24 cellular contexts compared by ENCODE assay signal in the genomic region with DNA sequence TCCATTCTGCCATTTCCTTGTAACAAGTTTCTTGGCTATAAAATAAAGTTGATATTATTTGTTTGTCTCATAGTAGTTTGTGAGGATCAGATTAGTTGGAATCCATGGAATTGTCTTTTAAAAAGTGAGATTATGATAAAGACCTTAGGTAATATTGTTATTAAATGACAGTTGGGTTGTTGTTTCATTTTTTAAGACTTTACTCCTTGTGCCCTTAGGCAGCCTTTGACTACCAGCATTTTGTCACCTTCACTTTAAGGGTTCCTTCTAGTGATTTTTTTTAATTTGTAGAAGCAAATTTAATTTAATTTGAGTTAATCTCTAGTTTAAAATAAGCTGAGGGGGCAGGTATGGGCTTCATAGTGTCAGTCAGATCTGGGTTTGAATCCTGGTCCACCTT.
DNase-seq lines count a peak whose midpoint lies in the region; ATAC-seq and TF ChIP-seq lines count a peak whose summit lies in the region.
"Had no signal": no experiment of that assay in that cellular context is flagged by ENCODE, and none has a peak within 500 bp of the region (broad histone marks: within the 10 kb centered on the region; RNA-seq: fewer than 3 reads in every experiment).

No MANE protein-coding gene starts in this region.

- no peak overlapping the region for H3K9ac ChIP-seq in neural progenitor cell

- no peak for ATAC-seq in stimulated activated naive B cell treated with anti-CD40 and anti-IgM and Interleukin-4, amounts not matched to agents 10 μg/mL and 1 μg/mL and 100 μg/mL, for 72 hours (replicated peaks)
- no peak for ATAC-seq in stimulated activated naive CD8-positive, alpha-beta T cell treated with anti-CD3 and anti-CD28 coated beads, Interleukin-15, amount 100 ng/mL, for 72 hours
- ATAC-seq: CD8-positive, alpha-beta T cell; PC-3; sciatic nerve; stimulated activated naive CD8-positive, alpha-beta T cell treated with anti-CD3 and anti-CD28 coated beads, Interleukin-15, Interleukin-2, amounts not matched to agents 100 U/mL and 50 U/mL, for 24 hours had no signal

- no peak overlapping the region for H3K4me3 ChIP-seq in A673 (ENCODE audit: low read depth, low read length, poor library complexity, severe bottlenecking)
- H3K4me3 ChIP-seq in ectodermal cell (ENCODE audit: insufficient read depth, low read depth, low read length) = no peak overlapping the region
- no peak overlapping the region for H3K4me3 ChIP-seq in neural progenitor cell
- H3K4me3 ChIP-seq: ovary, upper lobe of left lung had no signal

- POLR2A ChIA-PET in A673 (lab: Charles Lee; ENCODE audit: low non-redundant PET) = interaction anchor here (0.6 kb wide), 1 partner anchor 549 kb away, joined by 7 read pairs; no protein-coding TSS in a partner anchor

- peaks cover 86% of the 10 kb centered on the region for H3K79me2 ChIP-seq in neural progenitor cell (ENCODE audit: low read depth)

- peaks cover 83% of the 10 kb centered on the region for H3K4me1 Mint-ChIP-seq in HFFc6 (ENCODE audit: low read depth)
- H3K4me1 Mint-ChIP-seq in neural progenitor cell = peaks cover 63% of the 10 kb centered on the region
- H3K4me1 Mint-ChIP-seq in stimulated activated naive B cell treated with anti-CD40 and anti-IgM and Interleukin-4, amounts not matched to agents 10 μg/mL and 1 μg/mL and 100 μg/mL, for 72 hours = peaks cover 38 to 48% of the 10 kb centered on the region in 2 donors
- H3K4me1 Mint-ChIP-seq in stimulated activated naive CD8-positive, alpha-beta T cell treated with anti-CD3 and anti-CD28 coated beads, Interleukin-15, amount 100 ng/mL, for 72 hours = peaks cover 66% of the 10 kb centered on the region

- H3K4me1 ChIP-seq in A673 (ENCODE audit: insufficient read depth, low read length, poor library complexity, severe bottlenecking) (peaks cover 73% of the 10 kb centered on the region), ectodermal cell (ENCODE audit: control insufficient read depth, insufficient read depth, low read length) (peaks cover 40% of the 10 kb centered on the region), neural progenitor cell (peaks cover 39% of the 10 kb centered on the region)

- H3F3A ChIP-seq in neural progenitor cell (ENCODE audit: low read depth) = peaks cover 28% of the 10 kb centered on the region

- H3K27me3 ChIP-seq in A673 (replicated peaks; ENCODE audit: insufficient read depth, low read depth, low read length, poor library complexity) (no peaks in the 10 kb centered on the region), ectodermal cell (ENCODE audit: control insufficient read depth, insufficient read depth, low read length, poor library complexity, severe bottlenecking) (no peaks in the 10 kb centered on the region), neural progenitor cell (no peaks in the 10 kb centered on the region)
- H3K27me3 ChIP-seq: ovary, upper lobe of left lung had no signal

- H2AFZ ChIP-seq in neural progenitor cell (replicated peaks) = no peak overlapping the region

- no TSS peak for BruUV-seq in A673 (replicated peaks; lab: Mats Ljungman, UMichigan)

- no peaks in the 10 kb centered on the region for H3K36me3 ChIP-seq in A673 (ENCODE audit: insufficient read depth, low read length, poor library complexity, severe bottlenecking)
- no peaks in the 10 kb centered on the region for H3K36me3 ChIP-seq in ectodermal cell (ENCODE audit: control insufficient read depth, insufficient read depth, low read length)
- no peaks in the 10 kb centered on the region for H3K36me3 ChIP-seq in neural progenitor cell
- H3K36me3 ChIP-seq: ovary, upper lobe of left lung had no signal

- DNase-seq in A673 (ENCODE audit: low spot score) = no peak
- DNase-seq in HFFc6 = no peak
- no peak for DNase-seq in neural progenitor cell (ENCODE audit: low spot score)
- DNase-seq in mesenteric fat pad (ENCODE audit: low spot score) = no peak
- no peak for DNase-seq in stimulated activated naive B cell treated with anti-CD40 and anti-IgM and Interleukin-4, amounts not matched to agents 10 μg/mL and 1 μg/mL and 100 μg/mL, for 72 hours
- DNase-seq in stimulated activated naive CD8-positive, alpha-beta T cell treated with anti-CD3 and anti-CD28 coated beads, Interleukin-15, amount 100 ng/mL, for 72 hours = no peak
- DNase-seq in GM19240 (ENCODE audit: insufficient read length, low spot score) = no peak
- DNase-seq: activated CD4-positive, alpha-beta T cell treated with anti-CD3 and anti-CD28 coated beads, Interleukin-2, amount 50 U/mL, for 48 hours; activated naive CD4-positive, alpha-beta T cell treated with Interleukin-2 at 50 U/mL for 16 hours; CD8-positive, alpha-beta T cell; cerebellar nuclear complex; DMS79; effector CD8-positive, alpha-beta T cell; head of caudate nucleus; NCI-H1436 treated with DMSO at 0.1 percent for 48 hours; NCI-H69; ovary; stimulated activated CD4-positive, alpha-beta T cell treated with anti-CD3 and anti-CD28 coated beads, Interleukin-1b, Interleukin-23, amount 100 ng/mL, for 48 hours; stimulated activated naive CD8-positive, alpha-beta T cell treated with anti-CD3 and anti-CD28 coated beads, Interleukin-15, Interleukin-2, amounts not matched to agents 100 U/mL and 50 U/mL, for 24 hours; upper lobe of left lung had no signal

- H3K4me2 ChIP-seq in neural progenitor cell = peak overlapping the region; percentile 47

- peak overlapping the region; percentile 79 for H3K4me3 Mint-ChIP-seq in HFFc6
- no peak overlapping the region for H3K4me3 Mint-ChIP-seq in neural progenitor cell
- no peak overlapping the region for H3K4me3 Mint-ChIP-seq in stimulated activated naive B cell treated with anti-CD40 and anti-IgM and Interleukin-4, amounts not matched to agents 10 μg/mL and 1 μg/mL and 100 μg/mL, for 72 hours
- no peak overlapping the region for H3K4me3 Mint-ChIP-seq in stimulated activated naive CD8-positive, alpha-beta T cell treated with anti-CD3 and anti-CD28 coated beads, Interleukin-15, amount 100 ng/mL, for 72 hours
- H3K4me3 Mint-ChIP-seq: CD8-positive, alpha-beta T cell; T-helper 2 cell treated with Interferon-gamma antibody and Interleukin-4, amounts not matched to agents 5 μg/mL and 100 μg/mL, for 36 hours had no signal

- H4K20me1 ChIP-seq in neural progenitor cell (ENCODE audit: low read depth) = peaks cover 45% of the 10 kb centered on the region

- TF ChIP-seq CTCF in A673 (conservative IDR thresholded peaks at IDR 0.05; ENCODE audit: low read depth, low read length) (no peak), HFFc6 (IDR thresholded peaks at IDR 0.05) (no peak), neural progenitor cell (IDR thresholded peaks at IDR 0.05) (no peak)

- CTCF ChIA-PET in A673 (lab: Charles Lee) = no interaction called here

- H3K27ac Mint-ChIP-seq in HFFc6 = peak overlapping the region; percentile 82
- peak overlapping the region; percentile 31 for H3K27ac Mint-ChIP-seq in neural progenitor cell
- H3K27ac Mint-ChIP-seq in stimulated activated naive B cell treated with anti-CD40 and anti-IgM and Interleukin-4, amounts not matched to agents 10 μg/mL and 1 μg/mL and 100 μg/mL, for 72 hours = no peak overlapping the region
- no peak overlapping the region for H3K27ac Mint-ChIP-seq in stimulated activated naive CD8-positive, alpha-beta T cell treated with anti-CD3 and anti-CD28 coated beads, Interleukin-15, amount 100 ng/mL, for 72 hours
- H3K27ac Mint-ChIP-seq: CD8-positive, alpha-beta T cell; T-helper 2 cell treated with Interferon-gamma antibody and Interleukin-4, amounts not matched to agents 5 μg/mL and 100 μg/mL, for 36 hours had no signal

- intact Hi-C loops in A673 (cut with micrococcal nuclease; ENCODE audit: unreplicated experiment) = no loop called here

- H3K9me3 ChIP-seq in A673 (ENCODE audit: low read depth, low read length, poor library complexity, severe bottlenecking) (no peaks in the 10 kb centered on the region), ectodermal cell (ENCODE audit: control insufficient read depth, low read length) (no peaks in the 10 kb centered on the region), neural progenitor cell (ENCODE audit: low read depth) (no peaks in the 10 kb centered on the region)
- H3K9me3 ChIP-seq: ovary, upper lobe of left lung had no signal

- H3K9me3 Mint-ChIP-seq in HFFc6 (no peaks in the 10 kb centered on the region), neural progenitor cell (no peaks in the 10 kb centered on the region)
- no peaks in the 10 kb centered on the region for H3K9me3 Mint-ChIP-seq in stimulated activated naive B cell treated with anti-CD40 and anti-IgM and Interleukin-4, amounts not matched to agents 10 μg/mL and 1 μg/mL and 100 μg/mL, for 72 hours
- H3K9me3 Mint-ChIP-seq in stimulated activated naive CD8-positive, alpha-beta T cell treated with anti-CD3 and anti-CD28 coated beads, Interleukin-15, amount 100 ng/mL, for 72 hours = no peaks in the 10 kb centered on the region
- H3K9me3 Mint-ChIP-seq: CD8-positive, alpha-beta T cell; T-helper 2 cell treated with Interferon-gamma antibody and Interleukin-4, amounts not matched to agents 5 μg/mL and 100 μg/mL, for 36 hours had no signal

- H3K36me3 Mint-ChIP-seq in HFFc6 (ENCODE audit: low read depth) (0 out of 2 replicates have a peak, but pooled peaks cover 6% of the 10 kb centered on the region), neural progenitor cell (peaks cover 4% of the 10 kb centered on the region)
- H3K36me3 Mint-ChIP-seq in stimulated activated naive B cell treated with anti-CD40 and anti-IgM and Interleukin-4, amounts not matched to agents 10 μg/mL and 1 μg/mL and 100 μg/mL, for 72 hours = peaks cover 10 to 39% of the 10 kb centered on the region in 2 donors

- H3K27me3 Mint-ChIP-seq in HFFc6 (ENCODE audit: insufficient read depth) (no peaks in the 10 kb centered on the region), neural progenitor cell (ENCODE audit: insufficient read depth, low read depth) (peaks cover 3% of the 10 kb centered on the region)
- H3K27me3 Mint-ChIP-seq in stimulated activated naive B cell treated with anti-CD40 and anti-IgM and Interleukin-4, amounts not matched to agents 10 μg/mL and 1 μg/mL and 100 μg/mL, for 72 hours = no peaks in the 10 kb centered on the region
- no peaks in the 10 kb centered on the region for H3K27me3 Mint-ChIP-seq in stimulated activated naive CD8-positive, alpha-beta T cell treated with anti-CD3 and anti-CD28 coated beads, Interleukin-15, amount 100 ng/mL, for 72 hours

- H3K27ac ChIP-seq in A673 (ENCODE audit: low read depth, low read length, poor library complexity, severe bottlenecking) = peak overlapping the region; percentile 92
- H3K27ac ChIP-seq in ectodermal cell (ENCODE audit: insufficient read depth, low read depth, low read length, poor library complexity, severe bottlenecking) = peak overlapping the region; percentile 22
- H3K27ac ChIP-seq in neural progenitor cell = no peak overlapping the region
- H3K27ac ChIP-seq: ovary, upper lobe of left lung had no signal

Comparison
In these comparisons a context has a peak if more than half of its experiments do, and no peak if none do; other contexts are left out.
1. H3K27ac Mint-ChIP-seq: peak in HFFc6 (single experiment) and neural progenitor cell (single experiment); none in stimulated activated naive B cell treated with anti-CD40 and anti-IgM and Interleukin-4, amounts not matched to agents 10 μg/mL and 1 μg/mL and 100 μg/mL, for 72 hours (single experiment) and stimulated activated naive CD8-positive, alpha-beta T cell treated with anti-CD3 and anti-CD28 coated beads, Interleukin-15, amount 100 ng/mL, for 72 hours (0 of 2).